ENCODE assay signal across 16 cellular contexts in genomic region chr3:105387122-105387751, GRCh38. TPM values are rescaled to one million over a fixed set of nuclear protein-coding genes. Genes with fewer than 3 reads are reported as not detected.
A peak's percentile ranks its signal among the peaks of the same experiment; 100 is the strongest.
DNase-seq lines count a peak whose midpoint lies in the region; ATAC-seq and TF ChIP-seq lines count a peak whose summit lies in the region.
"Had no signal": no experiment of that assay in that cellular context is flagged by ENCODE, and none has a peak within 500 bp of the region (broad histone marks: within the 10 kb centered on the region; RNA-seq: fewer than 3 reads in every experiment).

No MANE protein-coding gene starts in this region.

- no peaks in the 10 kb centered on the region for H3K27me3 Mint-ChIP-seq in activated T-helper 1 cell treated with anti-CD3 and anti-CD28 coated beads, Interleukin-12 subunit alpha, Interleukin-12 subunit beta, Interleukin-2, Interleukin-4 antibody, amounts not matched to agents 30 ng/mL and 10 ng/mL and 1 ng/mL, durations not matched to agents 14 hours and 24 hours and 36 hours (ENCODE audit: insufficient read depth)
- H3K27me3 Mint-ChIP-seq: activated CD4-positive, alpha-beta T cell treated with anti-CD3 and anti-CD28 coated beads, Interleukin-2, amount 10 ng/mL, durations not matched to agents 24 days and 14 days had no signal

- peak overlapping the region; percentile 16 for H3K9ac ChIP-seq in OCI-LY3 (ENCODE audit: low read length)

- H3K27ac Mint-ChIP-seq in activated T-helper 1 cell treated with anti-CD3 and anti-CD28 coated beads, Interleukin-12 subunit alpha, Interleukin-12 subunit beta, Interleukin-2, Interleukin-4 antibody, amounts not matched to agents 30 ng/mL and 10 ng/mL and 1 ng/mL, durations not matched to agents 14 hours and 24 hours and 36 hours: no peak overlapping the region
- H3K27ac Mint-ChIP-seq: activated CD4-positive, alpha-beta T cell treated with anti-CD3 and anti-CD28 coated beads, Interleukin-2, amount 10 ng/mL, durations not matched to agents 24 days and 14 days; natural killer cell; T-helper 1 cell treated with Interleukin-12 subunit alpha and Interleukin-12 subunit beta and Interleukin-4 antibody, amounts not matched to agents 30 μg/mL and 1 μg/mL, for 36 hours had no signal

- H3K4me1 Mint-ChIP-seq in activated T-helper 1 cell treated with anti-CD3 and anti-CD28 coated beads, Interleukin-12 subunit alpha, Interleukin-12 subunit beta, Interleukin-2, Interleukin-4 antibody, amounts not matched to agents 30 ng/mL and 10 ng/mL and 1 ng/mL, durations not matched to agents 14 hours and 24 hours and 36 hours (ENCODE audit: low read depth): no peaks in the 10 kb centered on the region
- H3K4me1 Mint-ChIP-seq: natural killer cell had no signal

- no peak overlapping the region for H3K4me3 Mint-ChIP-seq in activated T-helper 1 cell treated with anti-CD3 and anti-CD28 coated beads, Interleukin-12 subunit alpha, Interleukin-12 subunit beta, Interleukin-2, Interleukin-4 antibody, amounts not matched to agents 30 ng/mL and 10 ng/mL and 1 ng/mL, durations not matched to agents 14 hours and 24 hours and 36 hours
- H3K4me3 Mint-ChIP-seq: activated CD4-positive, alpha-beta T cell treated with anti-CD3 and anti-CD28 coated beads, Interleukin-2, amount 10 ng/mL, durations not matched to agents 24 days and 14 days; CD14-positive monocyte; natural killer cell; T-helper 1 cell treated with Interleukin-12 subunit alpha and Interleukin-12 subunit beta and Interleukin-4 antibody, amounts not matched to agents 30 μg/mL and 1 μg/mL, for 36 hours had no signal

- H3K9me3 ChIP-seq in OCI-LY3 (ENCODE audit: insufficient read depth, low read length) (0 out of 2 replicates have a peak, but pooled peaks cover 5% of the 10 kb centered on the region), gastroesophageal sphincter (peaks cover 0 to 19% (median 0%) of the 10 kb centered on the region in 3 donors)

- peaks cover 14% of the 10 kb centered on the region; the same call in 1 of the 2 replicates for H4K20me1 ChIP-seq in OCI-LY3 (ENCODE audit: insufficient read depth, low read length)

- ATAC-seq in gastroesophageal sphincter: no peak
- ATAC-seq in GM19324 (IDR thresholded peaks at IDR 0.05; ENCODE audit: low FRiP score, unreplicated experiment): no peak
- ATAC-seq: natural killer cell had no signal

- no peak for TF ChIP-seq EP300 in gastroesophageal sphincter (IDR thresholded peaks at IDR 0.05)

- peaks cover 33% of the 10 kb centered on the region for H3K9me3 Mint-ChIP-seq in activated T-helper 1 cell treated with anti-CD3 and anti-CD28 coated beads, Interleukin-12 subunit alpha, Interleukin-12 subunit beta, Interleukin-2, Interleukin-4 antibody, amounts not matched to agents 30 ng/mL and 10 ng/mL and 1 ng/mL, durations not matched to agents 14 hours and 24 hours and 36 hours

- 65 to 75% methylated on average over 5 of the region's 5 CpGs for WGBS in gastroesophageal sphincter (ENCODE audit: low coverage in 1 of 2), 2 donors

- peak overlapping the region; percentile 21 for H3K4me3 ChIP-seq in OCI-LY3 (ENCODE audit: low read length)
- peak overlapping the region; percentile 12 for H3K4me3 ChIP-seq in epithelial cell of proximal tubule (ENCODE audit: low read depth, low read length)
- H3K4me3 ChIP-seq in gastroesophageal sphincter: no peak overlapping the region
- H3K4me3 ChIP-seq: esophagus muscularis mucosa had no signal

- intact Hi-C loops in activated T-helper 1 cell treated with anti-CD3 and anti-CD28 coated beads, Interleukin-12 subunit alpha, Interleukin-12 subunit beta, Interleukin-2, Interleukin-4 antibody, amounts not matched to agents 30 ng/mL and 10 ng/mL and 1 ng/mL, durations not matched to agents 14 hours and 24 hours and 36 hours (cut with micrococcal nuclease): no loop called here

- peaks cover 18% of the 10 kb centered on the region for H3K36me3 ChIP-seq in OCI-LY3 (replicated peaks; ENCODE audit: low read depth, low read length)
- H3K36me3 ChIP-seq in gastroesophageal sphincter: no peaks in the 10 kb centered on the region
- H3K36me3 ChIP-seq: esophagus muscularis mucosa had no signal

- peak; percentile 78 for DNase-seq in DMS53 (lab: John Stamatoyannopoulos, UW)
- peak; percentile 83 for DNase-seq in epithelial cell of proximal tubule (ENCODE audit: low read depth)
- DNase-seq in lung microvascular endothelial cell (ENCODE audit: low read depth in 2 of 2): peak; percentile 14 to 45
- no peak for DNase-seq in ecto neural progenitor cell (ENCODE audit: low spot score)
- no peak for DNase-seq in activated T-helper 1 cell treated with anti-CD3 and anti-CD28 coated beads, Interleukin-12 subunit alpha, Interleukin-12 subunit beta, Interleukin-2, Interleukin-4 antibody, amounts not matched to agents 30 ng/mL and 10 ng/mL and 1 ng/mL, durations not matched to agents 14 hours and 24 hours and 36 hours (ENCODE audit: low spot score)
- DNase-seq: activated CD4-positive, alpha-beta T cell treated with anti-CD3 and anti-CD28 coated beads, Interleukin-2, amount 10 ng/mL, durations not matched to agents 24 days and 14 days; GDM1; kidney; natural killer cell; NCI-H2171 treated with DMSO at 0.1 percent for 48 hours had no signal

- peak overlapping the region; percentile 59 for H3K4me2 ChIP-seq in OCI-LY3 (ENCODE audit: low read length)

- TF ChIP-seq POLR2A in gastroesophageal sphincter (IDR thresholded peaks at IDR 0.05): no peak

- H3K79me2 ChIP-seq in OCI-LY3 (ENCODE audit: low read length): peaks cover 90% of the 10 kb centered on the region

- H2AFZ ChIP-seq in OCI-LY3 (ENCODE audit: low read depth, low read length): no peak overlapping the region

- H3K36me3 Mint-ChIP-seq in activated T-helper 1 cell treated with anti-CD3 and anti-CD28 coated beads, Interleukin-12 subunit alpha, Interleukin-12 subunit beta, Interleukin-2, Interleukin-4 antibody, amounts not matched to agents 30 ng/mL and 10 ng/mL and 1 ng/mL, durations not matched to agents 14 hours and 24 hours and 36 hours (ENCODE audit: low read depth): no peaks in the 10 kb centered on the region
- H3K36me3 Mint-ChIP-seq: natural killer cell had no signal

- H3K27ac ChIP-seq in OCI-LY3 (ENCODE audit: low read length) (peak overlapping the region; percentile 90), gastroesophageal sphincter (no peak overlapping the region)
- H3K27ac ChIP-seq: esophagus muscularis mucosa had no signal

- H3K27me3 ChIP-seq in OCI-LY3 (ENCODE audit: low read depth, low read length) (no peaks in the 10 kb centered on the region), gastroesophageal sphincter (no peaks in the 10 kb centered on the region)
- H3K27me3 ChIP-seq: esophagus muscularis mucosa had no signal

- TF ChIP-seq CTCF in OCI-LY3 (IDR thresholded peaks at IDR 0.05; ENCODE audit: low read depth, low read length): no peak
- TF ChIP-seq CTCF in epithelial cell of proximal tubule (conservative IDR thresholded peaks at IDR 0.05; ENCODE audit: low read depth, low read length): no peak
- TF ChIP-seq CTCF in gastroesophageal sphincter (IDR thresholded peaks at IDR 0.05): no peak

- H3K4me1 ChIP-seq in OCI-LY3 (ENCODE audit: low read length) (peaks cover 52% of the 10 kb centered on the region), gastroesophageal sphincter (peaks cover 0 to 5% (median 0%) of the 10 kb centered on the region in 3 donors)

RNA-seq across cellular contexts. Expression of gene ALCAM, which starts 20.5 kb away (rescaled TPM):
- total RNA-seq in epithelial cell of proximal tubule: 121 and 166 TPM in 2 replicates
- total RNA-seq in lung microvascular endothelial cell: 21.4 and 47.3 TPM in 2 replicates
- 10 to 100 TPM; 16.8 to 62.0 (median 27.5) TPM for total RNA-seq in gastroesophageal sphincter
- total RNA-seq in activated T-helper 1 cell treated with anti-CD3 and anti-CD28 coated beads, Interleukin-12 subunit alpha, Interleukin-12 subunit beta, Interleukin-2, Interleukin-4 antibody, amounts not matched to agents 30 ng/mL and 10 ng/mL and 1 ng/mL, durations not matched to agents 14 hours and 24 hours and 36 hours: 24.9 and 25.2 TPM in 2 replicates

Comparison
In these comparisons a context has a peak if more than half of its experiments do, and no peak if none do; other contexts are left out.
1. DNase-seq: peak in DMS53 (single experiment), epithelial cell of proximal tubule (single experiment) and lung microvascular endothelial cell (2 of 2); none in ecto neural progenitor cell (single experiment) and activated T-helper 1 cell treated with anti-CD3 and anti-CD28 coated beads, Interleukin-12 subunit alpha, Interleukin-12 subunit beta, Interleukin-2, Interleukin-4 antibody, amounts not matched to agents 30 ng/mL and 10 ng/mL and 1 ng/mL, durations not matched to agents 14 hours and 24 hours and 36 hours (single experiment).
2. H3K4me3 ChIP-seq: peak in OCI-LY3 (single experiment) and epithelial cell of proximal tubule (single experiment); none in gastroesophageal sphincter (0 of 2).